Comparison of ENCODE assay signal across 8 cellular contexts in genomic region chr2:233857511-233858118, GRCh38. TPM values are rescaled to one million over a fixed set of nuclear protein-coding genes. Genes with fewer than 3 reads are reported as not detected.
DNase-seq lines count a peak whose midpoint lies in the region; ATAC-seq and TF ChIP-seq lines count a peak whose summit lies in the region.

No MANE protein-coding gene starts in this region.

- H3K4me3 Mint-ChIP-seq in glutamatergic neuron (ENCODE audit: unreplicated experiment), result no peak overlapping the region

- H3K4me3 ChIP-seq in GM06990 (replicated peaks; ENCODE audit: low read depth, low read length), result no peak overlapping the region

- peak; percentile 89 for TF ChIP-seq CTCF in GM06990 (IDR thresholded peaks at IDR 0.05; ENCODE audit: insufficient read depth, low read length, poor library complexity, severe bottlenecking)
- peak; percentile 74 for TF ChIP-seq CTCF in glutamatergic neuron (IDR thresholded peaks at IDR 0.05; ENCODE audit: partially characterized antibody, unreplicated experiment)

- H3K27me3 ChIP-seq in GM06990 (replicated peaks; ENCODE audit: control insufficient read depth, insufficient read depth, low read length), result no peaks in the 10 kb centered on the region

- DNase-seq in GM06990 (ENCODE audit: extremely low read depth, insufficient read length) (no peak), NCI-H460 (ENCODE audit: extremely low read depth, low read depth) (peak; percentile 94), glutamatergic neuron (peak; percentile 59), NCI-H1105 treated with DMSO at 0.1 percent for 48 hours (lab: John Stamatoyannopoulos, UW) (no peak)
- DNase-seq in activated CD8-positive, alpha-beta memory T cell treated with anti-CD3 and anti-CD28 coated beads for 4 hours (ENCODE audit: low read depth in 2 of 2), result peak; percentile 11 to 20
- peak; percentile 57 for DNase-seq in stimulated activated CD4-positive, alpha-beta T cell treated with anti-CD3 and anti-CD28 coated beads, Interleukin-4, amount 100 ng/mL, for 24 hours

- peaks cover 5% of the 10 kb centered on the region for H3K27me3 Mint-ChIP-seq in glutamatergic neuron (ENCODE audit: unreplicated experiment)

- ATAC-seq in GM21723 (IDR thresholded peaks at IDR 0.05; ENCODE audit: unreplicated experiment) (no peak), GM18511 (IDR thresholded peaks at IDR 0.05; ENCODE audit: unreplicated experiment) (no peak)

- H3K27ac Mint-ChIP-seq in glutamatergic neuron (ENCODE audit: unreplicated experiment), result no peak overlapping the region

- peaks cover under 1% of the 10 kb centered on the region for H3K9me3 Mint-ChIP-seq in glutamatergic neuron (ENCODE audit: unreplicated experiment)

- peaks cover 6% of the 10 kb centered on the region for H3K36me3 Mint-ChIP-seq in glutamatergic neuron (ENCODE audit: unreplicated experiment)

- no peaks in the 10 kb centered on the region for H3K36me3 ChIP-seq in GM06990 (ENCODE audit: control insufficient read depth, insufficient read depth, low read length)

- H3K4me1 Mint-ChIP-seq in glutamatergic neuron (ENCODE audit: low read depth, unreplicated experiment), result peaks cover 4% of the 10 kb centered on the region

RNA-seq across cellular contexts. Expression of gene HJURP, which starts 3.3 kb away (rescaled TPM):
- total RNA-seq in NCI-H460 (2014; rRNA removed; shearing (Covaris generic)), result 97.8 and 106 TPM in 2 replicates
- 260 and 266 TPM in 2 replicates for polyA plus RNA-seq in NCI-H460 (2014; cell fraction: nucleus; rRNA removed)
- total RNA-seq in glutamatergic neuron (ENCODE audit: unreplicated experiment), result 6.9 TPM

RNA-seq across cellular contexts. Expression of gene TRPM8, which starts 59.6 kb away (rescaled TPM):
- total RNA-seq in NCI-H460 (2014; rRNA removed; shearing (Covaris generic)), result not detected in 2 replicates
- polyA plus RNA-seq in NCI-H460 (2014; cell fraction: nucleus; rRNA removed), result 0.11 and 0.96 TPM in 2 replicates
- total RNA-seq in glutamatergic neuron (ENCODE audit: unreplicated experiment), result not detected

Comparison
In these comparisons a context has a peak if more than half of its experiments do, and no peak if none do; other contexts are left out.
1. DNase-seq: peak in NCI-H460 (single experiment), activated CD8-positive, alpha-beta memory T cell treated with anti-CD3 and anti-CD28 coated beads for 4 hours (2 of 2), glutamatergic neuron (single experiment) and stimulated activated CD4-positive, alpha-beta T cell treated with anti-CD3 and anti-CD28 coated beads, Interleukin-4, amount 100 ng/mL, for 24 hours (single experiment); none in GM06990 (single experiment) and NCI-H1105 treated with DMSO at 0.1 percent for 48 hours (single experiment).
2. RNA of gene HJURP, which starts 3.3 kb away (total RNA-seq): 97.8 to 106 TPM in NCI-H460; 6.9 TPM in glutamatergic neuron (single experiment); every median in the first group is over 10 times any median in the second.